ENCODE assay signal across 25 cellular contexts in the genomic region with DNA sequence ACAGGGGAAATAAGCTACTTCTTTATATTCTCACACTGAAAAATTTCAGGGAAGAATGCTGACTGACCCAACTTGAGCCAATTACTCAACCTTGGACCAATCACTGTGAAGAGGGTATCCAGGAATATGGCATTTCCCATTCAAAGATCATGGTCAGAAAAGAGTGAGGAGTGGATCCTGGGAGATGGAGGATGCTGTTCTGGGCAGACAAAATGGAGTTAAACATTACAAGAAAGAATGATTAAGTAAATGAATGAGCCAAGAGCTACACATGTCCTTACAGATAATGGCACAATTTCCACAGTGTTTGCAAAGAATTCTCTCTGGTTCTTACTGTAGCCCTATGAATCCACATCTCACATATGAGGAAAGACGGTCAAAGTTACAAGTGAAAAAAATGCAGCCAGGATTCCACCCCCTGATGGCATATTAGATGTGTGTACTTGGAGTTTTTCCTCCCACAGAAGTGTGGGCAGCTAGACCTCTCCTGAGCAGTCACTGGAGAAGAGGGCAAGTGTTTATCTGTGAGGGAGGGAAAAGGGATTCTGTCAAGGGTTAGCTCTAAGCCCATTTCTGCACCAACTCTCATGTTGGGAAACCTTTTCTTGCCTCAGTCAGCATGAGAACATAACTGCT. TPM values are rescaled to one million over a fixed set of nuclear protein-coding genes. Genes with fewer than 3 reads are reported as not detected.
DNase-seq lines count a peak whose midpoint lies in the region; ATAC-seq and TF ChIP-seq lines count a peak whose summit lies in the region.
"Had no signal": no experiment of that assay in that cellular context is flagged by ENCODE, and none has a peak within 500 bp of the region (broad histone marks: within the 10 kb centered on the region; RNA-seq: fewer than 3 reads in every experiment).

No MANE protein-coding gene starts in this region.

- no peak for DNase-seq in AG04450 (ENCODE audit: low read depth, low spot score)
- no peak for DNase-seq in Panc1 (ENCODE audit: low read depth, low spot score)
- peak; percentile 24 for DNase-seq in fibroblast of mammary gland (ENCODE audit: low read depth)
- no peak for DNase-seq in osteoblast (ENCODE audit: insufficient read length, low spot score, missing footprints)
- no peak for DNase-seq in T-helper 2 cell
- no peak for DNase-seq in glomerular visceral epithelial cell (ENCODE audit: extremely low spot score)
- no peak for DNase-seq in T-cell
- DNase-seq: activated CD8-positive, alpha-beta memory T cell treated with anti-CD3 and anti-CD28 coated beads, Interleukin-2, amount 10 ng/mL, durations not matched to agents 7 days and 5 days; activated gamma-delta T cell treated with Interleukin-2 at 50 U/mL for 16 hours; activated naive CD8-positive, alpha-beta T cell treated with anti-CD3 and anti-CD28 coated beads, Interleukin-2, amount 50 U/mL, for 24 hours; activated T-cell treated with anti-CD3 and anti-CD28 coated beads, Interleukin-2, amount 50 U/mL, for 4 hours; brain microvascular endothelial cell; CD8-positive, alpha-beta T cell; hypothalamus; KG1; left lung; MM.1S; NCI-H187 treated with DMSO at 0.1 percent for 48 hours; NK-92 treated with Interleukin-12 subunit alpha and Interleukin-12 subunit beta, amount 100 ng/mL, for 24 hours had no signal

- H3K4me3 Mint-ChIP-seq in T-cell: no peak overlapping the region
- H3K4me3 Mint-ChIP-seq: activated CD8-positive, alpha-beta memory T cell treated with anti-CD3 and anti-CD28 coated beads, Interleukin-2, amount 10 ng/mL, durations not matched to agents 7 days and 5 days; activated naive CD8-positive, alpha-beta T cell treated with anti-CD3 and anti-CD28 coated beads, Interleukin-2, amount 50 U/mL, for 24 hours; activated T-cell treated with anti-CD3 and anti-CD28 coated beads, Interleukin-2, amount 50 U/mL, for 4 hours; CD8-positive, alpha-beta T cell; stimulated activated memory B cell treated with anti-CD40 and anti-IgM and Interleukin-4, amounts not matched to agents 10 μg/mL and 1 μg/mL and 100 μg/mL, for 72 hours; T-helper 1 cell treated with Interleukin-12 subunit alpha and Interleukin-12 subunit beta and Interleukin-4 antibody, amounts not matched to agents 30 μg/mL and 1 μg/mL, for 36 hours had no signal

- no peaks in the 10 kb centered on the region for H3K9me3 Mint-ChIP-seq in T-cell
- H3K9me3 Mint-ChIP-seq: activated naive CD8-positive, alpha-beta T cell treated with anti-CD3 and anti-CD28 coated beads, Interleukin-2, amount 50 U/mL, for 24 hours; activated T-cell treated with anti-CD3 and anti-CD28 coated beads, Interleukin-2, amount 50 U/mL, for 4 hours; CD8-positive, alpha-beta T cell; stimulated activated memory B cell treated with anti-CD40 and anti-IgM and Interleukin-4, amounts not matched to agents 10 μg/mL and 1 μg/mL and 100 μg/mL, for 72 hours; T-helper 1 cell treated with Interleukin-12 subunit alpha and Interleukin-12 subunit beta and Interleukin-4 antibody, amounts not matched to agents 30 μg/mL and 1 μg/mL, for 36 hours had no signal

- H3K36me3 Mint-ChIP-seq in T-cell: no peaks in the 10 kb centered on the region
- H3K36me3 Mint-ChIP-seq: activated CD8-positive, alpha-beta memory T cell treated with anti-CD3 and anti-CD28 coated beads, Interleukin-2, amount 10 ng/mL, durations not matched to agents 7 days and 5 days; CD8-positive, alpha-beta T cell; stimulated activated memory B cell treated with anti-CD40 and anti-IgM and Interleukin-4, amounts not matched to agents 10 μg/mL and 1 μg/mL and 100 μg/mL, for 72 hours had no signal

- H3K9me3 ChIP-seq in AG04450 (ENCODE audit: control insufficient read depth, insufficient read depth, low read length) (no peaks in the 10 kb centered on the region), Panc1 (ENCODE audit: control insufficient read depth, insufficient read depth, low read depth, low read length) (no peaks in the 10 kb centered on the region), osteoblast (ENCODE audit: low read depth, low read length) (no peaks in the 10 kb centered on the region)
- H3K9me3 ChIP-seq: left lung, prostate gland had no signal

- intact Hi-C loops in Panc1 (cut with micrococcal nuclease; ENCODE audit: unreplicated experiment): no loop called here

- TF ChIP-seq CTCF in AG04450 (IDR thresholded peaks at IDR 0.05; ENCODE audit: low read depth, low read length) (no peak), Panc1 (IDR thresholded peaks at IDR 0.05) (no peak), fibroblast of mammary gland (conservative IDR thresholded peaks at IDR 0.05; ENCODE audit: control insufficient read depth, insufficient read depth, low read depth, low read length) (no peak), osteoblast (IDR thresholded peaks at IDR 0.05; ENCODE audit: extremely low read depth, low read depth, low read length) (no peak)

- in situ Hi-C loops in Panc1 (cut with HindIII; ENCODE audit: low pct_unique_long_range_greater_than_20kb, low sequenced_read_pairs): no loop called here

- ATAC-seq in Panc1: no peak
- no peak for ATAC-seq in HG03175 (IDR thresholded peaks at IDR 0.05; ENCODE audit: unreplicated experiment)
- no peak for ATAC-seq in T-cell (replicated peaks in 1 of 4)
- ATAC-seq: activated CD8-positive, alpha-beta memory T cell treated with anti-CD3 and anti-CD28 coated beads, Interleukin-2, amount 10 ng/mL, durations not matched to agents 7 days and 5 days; activated naive CD8-positive, alpha-beta T cell treated with anti-CD3 and anti-CD28 coated beads, Interleukin-2, amount 50 U/mL, for 24 hours; activated T-cell treated with anti-CD3 and anti-CD28 coated beads, Interleukin-2, amount 50 U/mL, for 4 hours; CD8-positive, alpha-beta T cell; left lung; stimulated activated memory B cell treated with anti-CD40 and anti-IgM and Interleukin-4, amounts not matched to agents 10 μg/mL and 1 μg/mL and 100 μg/mL, for 72 hours had no signal

- no peak overlapping the region for H3K4me2 ChIP-seq in osteoblast (ENCODE audit: insufficient read depth, low read length)

- H3K36me3 ChIP-seq in Panc1 (ENCODE audit: control insufficient read depth, insufficient read depth, low read length) (no peaks in the 10 kb centered on the region), osteoblast (ENCODE audit: insufficient read depth, low read length) (no peaks in the 10 kb centered on the region)
- H3K36me3 ChIP-seq: brain microvascular endothelial cell, left lung, prostate gland had no signal

- H3K79me2 ChIP-seq in osteoblast (ENCODE audit: insufficient read depth, low read length): no peaks in the 10 kb centered on the region

- H4K20me1 ChIP-seq in osteoblast (ENCODE audit: insufficient read depth, low read length): no peaks in the 10 kb centered on the region

- no peak overlapping the region for H3K27ac Mint-ChIP-seq in T-cell
- H3K27ac Mint-ChIP-seq: activated CD8-positive, alpha-beta memory T cell treated with anti-CD3 and anti-CD28 coated beads, Interleukin-2, amount 10 ng/mL, durations not matched to agents 7 days and 5 days; activated naive CD8-positive, alpha-beta T cell treated with anti-CD3 and anti-CD28 coated beads, Interleukin-2, amount 50 U/mL, for 24 hours; CD8-positive, alpha-beta T cell; stimulated activated memory B cell treated with anti-CD40 and anti-IgM and Interleukin-4, amounts not matched to agents 10 μg/mL and 1 μg/mL and 100 μg/mL, for 72 hours; T-helper 1 cell treated with Interleukin-12 subunit alpha and Interleukin-12 subunit beta and Interleukin-4 antibody, amounts not matched to agents 30 μg/mL and 1 μg/mL, for 36 hours had no signal

- H3K4me3 ChIP-seq in AG04450 (ENCODE audit: low read depth, low read length) (no peak overlapping the region), Panc1 (ENCODE audit: low read depth in 2 of 2, low read length in 2 of 2) (no peak overlapping the region), fibroblast of mammary gland (ENCODE audit: control insufficient read depth, low read depth, low read length) (no peak overlapping the region), osteoblast (ENCODE audit: insufficient read depth, low read length) (no peak overlapping the region)
- H3K4me3 ChIP-seq: left lung, prostate gland, SK-N-MC had no signal

- POLR2A ChIA-PET in AG04450 (lab: Yijun Ruan, JAX) (interaction anchor here (0.6 to 1.4 kb wide), 4 partner anchors 9 to 24 kb away, joined by 3 to 4 read pairs (median 3); no protein-coding TSS in a partner anchor), Panc1 (lab: Charles Lee) (no interaction called here), T-cell (lab: Charles Lee) (no interaction called here)

- no peaks in the 10 kb centered on the region for H3K27me3 Mint-ChIP-seq in T-cell
- H3K27me3 Mint-ChIP-seq: activated naive CD8-positive, alpha-beta T cell treated with anti-CD3 and anti-CD28 coated beads, Interleukin-2, amount 50 U/mL, for 24 hours had no signal

- CTCF ChIA-PET in AG04450 (lab: Charles Lee): interaction anchor here (1.5 to 1.6 kb wide), 3 partner anchors 15 to 32 kb away, joined by 3 to 6 read pairs (median 4); no protein-coding TSS in a partner anchor
- CTCF ChIA-PET in Panc1 (lab: Charles Lee): no interaction called here
- CTCF ChIA-PET in T-cell (lab: Charles Lee): no interaction called here

- no TSS peak for BruUV-seq in Panc1 (replicated peaks; lab: Mats Ljungman, UMichigan)

- no peaks in the 10 kb centered on the region for H3K4me1 Mint-ChIP-seq in T-cell
- H3K4me1 Mint-ChIP-seq: activated naive CD8-positive, alpha-beta T cell treated with anti-CD3 and anti-CD28 coated beads, Interleukin-2, amount 50 U/mL, for 24 hours; stimulated activated memory B cell treated with anti-CD40 and anti-IgM and Interleukin-4, amounts not matched to agents 10 μg/mL and 1 μg/mL and 100 μg/mL, for 72 hours had no signal

- peak overlapping the region; percentile 39 for H3K27ac ChIP-seq in AG04450 (ENCODE audit: low read depth, low read length)
- peak overlapping the region; percentile 62 for H3K27ac ChIP-seq in Panc1 (ENCODE audit: low read length)
- H3K27ac ChIP-seq in osteoblast (ENCODE audit: low read depth, low read length): peak overlapping the region; percentile 2
- H3K27ac ChIP-seq: brain microvascular endothelial cell, HL-60, left lung, prostate gland, SK-N-MC had no signal

- H3K27me3 ChIP-seq in AG04450 (ENCODE audit: control insufficient read depth, insufficient read depth, low read length) (no peaks in the 10 kb centered on the region), Panc1 (ENCODE audit: control insufficient read depth, insufficient read depth, low read length) (no peaks in the 10 kb centered on the region), osteoblast (ENCODE audit: insufficient read depth, low read length) (no peaks in the 10 kb centered on the region)
- H3K27me3 ChIP-seq: brain microvascular endothelial cell, left lung had no signal

- H3K4me1 ChIP-seq in Panc1 (ENCODE audit: control insufficient read depth, insufficient read depth, low read length) (0 out of 2 replicates have a peak, but pooled peaks cover 2% of the 10 kb centered on the region), osteoblast (ENCODE audit: insufficient read depth, low read length) (peaks cover 36% of the 10 kb centered on the region)
- H3K4me1 ChIP-seq: left lung, prostate gland had no signal

- H2AFZ ChIP-seq in osteoblast (ENCODE audit: low read length): peak overlapping the region; percentile 5

RNA-seq across cellular contexts. Expression of a gene that starts 33.8 kb away (rescaled TPM):
- 74.5 and 78.9 TPM in 2 replicates for polyA plus RNA-seq in AG04450 (2011; rRNA removed)
- polyA minus RNA-seq in AG04450 (2011; rRNA and poly(A)+ RNA removed): 111 and 136 TPM in 2 replicates
- total RNA-seq in Panc1 (2021; ENCODE audit: unreplicated experiment) (146 TPM), osteoblast (205 and 300 TPM in 2 replicates), T-cell (under 1 TPM in 3 of 5 donors, not detected in 2; 0.20 to 0.96 (median 0.76) TPM)
- polyA plus RNA-seq in Panc1 (2012; ENCODE audit: insufficient read length): 73.2 TPM
- total RNA-seq: activated CD8-positive, alpha-beta memory T cell treated with anti-CD3 and anti-CD28 coated beads, Interleukin-2, amount 10 ng/mL, durations not matched to agents 7 days and 5 days; CD8-positive, alpha-beta T cell had no signal

Comparison
In these comparisons a context has a peak if more than half of its experiments do, and no peak if none do; other contexts are left out.
1. H3K27ac ChIP-seq: peak in every context shown above with its lines; median percentile 62 in Panc1; 39 in AG04450; 2 in osteoblast.
2. RNA of a gene that starts 33.8 kb away (total RNA-seq): 205 to 300 TPM in osteoblast and 146 TPM in Panc1 (single experiment); 0.20 to 0.96 TPM in T-cell; every median in the first group is over 10 times any median in the second.